Comparison of ENCODE assay signal across 8 cellular contexts in genomic region chr19:10193666-10194499, GRCh38. TPM values are rescaled to one million over a fixed set of nuclear protein-coding genes. Genes with fewer than 3 reads are reported as not detected.
DNase-seq lines count a peak whose midpoint lies in the region; ATAC-seq and TF ChIP-seq lines count a peak whose summit lies in the region.

No MANE protein-coding gene starts in this region.

- no peaks in the 10 kb centered on the region for H3K27me3 ChIP-seq in Panc1 (ENCODE audit: control insufficient read depth, insufficient read depth, low read length)
- no peaks in the 10 kb centered on the region for H3K27me3 ChIP-seq in breast epithelium

- no peak for TF ChIP-seq CTCF in Panc1 (IDR thresholded peaks at IDR 0.05)
- no peak for TF ChIP-seq CTCF in breast epithelium (IDR thresholded peaks at IDR 0.05)

- no peaks in the 10 kb centered on the region; the same call in 1 of the 2 replicates for H3K36me3 ChIP-seq in Panc1 (ENCODE audit: control insufficient read depth, insufficient read depth, low read length)
- no peaks in the 10 kb centered on the region for H3K36me3 ChIP-seq in breast epithelium

- no peaks in the 10 kb centered on the region for H3K9me3 ChIP-seq in Panc1 (ENCODE audit: control insufficient read depth, insufficient read depth, low read depth, low read length)
- H3K9me3 ChIP-seq in breast epithelium, result no peaks in the 10 kb centered on the region

- POLR2A ChIA-PET in Panc1 (lab: Charles Lee), result interaction anchor here (0.6 to 0.7 kb wide), 3 partner anchors 25 to 194 kb away, joined by 3 to 6 read pairs (median 5); no protein-coding TSS in a partner anchor

- TF ChIP-seq POLR2A in breast epithelium (IDR thresholded peaks at IDR 0.05), result no peak

- H3K4me1 ChIP-seq in Panc1 (ENCODE audit: control insufficient read depth, insufficient read depth, low read length), result peaks cover 22% of the 10 kb centered on the region; the same call in 1 of the 2 replicates
- H3K4me1 ChIP-seq in breast epithelium, result no peaks in the 10 kb centered on the region

- TSS peak; percentile 89 for BruUV-seq in Panc1 (replicated peaks; lab: Mats Ljungman, UMichigan)

- ATAC-seq in HG02885 (IDR thresholded peaks at IDR 0.05; ENCODE audit: poor library complexity, unreplicated experiment), result peak; percentile 29
- peak; percentile 80 for ATAC-seq in Panc1

- in situ Hi-C loops in Panc1 (cut with HindIII; ENCODE audit: low pct_unique_long_range_greater_than_20kb, low sequenced_read_pairs), result no loop called here

- CTCF ChIA-PET in Panc1 (lab: Charles Lee), result no interaction called here

- peak in 2 of 3 experiments; percentile 27 to 32 for DNase-seq in activated CD8-positive, alpha-beta memory T cell treated with anti-CD3 and anti-CD28 coated beads for 48 hours (ENCODE audit: low read depth in 2 of 3, low spot score in 2 of 3)
- DNase-seq in activated CD8-positive, alpha-beta memory T cell treated with anti-CD3 and anti-CD28 coated beads for 24 hours, result no peak
- DNase-seq in Panc1 (ENCODE audit: low read depth, low spot score) (no peak), breast epithelium (ENCODE audit: low spot score in 2 of 2) (no peak), kidney tubule cell (ENCODE audit: low spot score) (peak; percentile 65), midbrain (lab: John Stamatoyannopoulos, UW) (no peak)
- peak; percentile 2 for DNase-seq in stimulated activated CD8-positive, alpha-beta memory T cell treated with anti-CD3 and anti-CD28 coated beads, Interleukin-15, amount 100 ng/mL, for 1 hour (ENCODE audit: low read depth)

- intact Hi-C loops in Panc1 (cut with micrococcal nuclease; ENCODE audit: unreplicated experiment), result no loop called here
- intact Hi-C loops in breast epithelium (cut with DNase I; ENCODE audit: low total_unique reads), result no loop called here

- H3K4me3 ChIP-seq in Panc1 (ENCODE audit: low read depth in 2 of 2, low read length in 2 of 2), result peak overlapping the region; percentile 82 to 91
- peak overlapping the region; percentile 75 to 88 (median 84) for H3K4me3 ChIP-seq in breast epithelium

- H3K27ac ChIP-seq in Panc1 (ENCODE audit: low read length) (peak overlapping the region; percentile 94), breast epithelium (peak overlapping the region; percentile 89 to 92)

RNA-seq across cellular contexts. Expression of gene DNMT1, which starts 0.9 kb away (rescaled TPM):
- total RNA-seq in Panc1 (2021; ENCODE audit: unreplicated experiment) (168 TPM), breast epithelium (10 to 100 TPM; 30.6 to 55.1 (median 55.0) TPM)
- 111 TPM for polyA plus RNA-seq in Panc1 (2012; ENCODE audit: insufficient read length)

RNA-seq across cellular contexts. Expression of gene S1PR2, which starts 37.2 kb away (rescaled TPM):
- 2.9 TPM for total RNA-seq in Panc1 (2021; ENCODE audit: unreplicated experiment)
- polyA plus RNA-seq in Panc1 (2012; ENCODE audit: insufficient read length), result 0.92 TPM
- total RNA-seq in breast epithelium, result 10 to 100 TPM in 2 of 3 donors, 1 to 10 TPM in 1; 6.1 to 18.4 (median 13.1) TPM

RNA-seq across cellular contexts. Expression of gene MRPL4, which starts 58.1 kb away (rescaled TPM):
- total RNA-seq in Panc1 (2021; ENCODE audit: unreplicated experiment) (62.8 TPM), breast epithelium (10 to 100 TPM; 40.2 to 57.7 (median 52.7) TPM)
- 86.5 TPM for polyA plus RNA-seq in Panc1 (2012; ENCODE audit: insufficient read length)

Comparison
In these comparisons a context has a peak if more than half of its experiments do, and no peak if none do; other contexts are left out.
1. DNase-seq: peak in activated CD8-positive, alpha-beta memory T cell treated with anti-CD3 and anti-CD28 coated beads for 48 hours (2 of 3), kidney tubule cell (single experiment) and stimulated activated CD8-positive, alpha-beta memory T cell treated with anti-CD3 and anti-CD28 coated beads, Interleukin-15, amount 100 ng/mL, for 1 hour (single experiment); none in activated CD8-positive, alpha-beta memory T cell treated with anti-CD3 and anti-CD28 coated beads for 24 hours (single experiment), Panc1 (single experiment), breast epithelium (0 of 2) and midbrain (single experiment).